ENCODE assay signal across 31 cellular contexts in the genomic region with DNA sequence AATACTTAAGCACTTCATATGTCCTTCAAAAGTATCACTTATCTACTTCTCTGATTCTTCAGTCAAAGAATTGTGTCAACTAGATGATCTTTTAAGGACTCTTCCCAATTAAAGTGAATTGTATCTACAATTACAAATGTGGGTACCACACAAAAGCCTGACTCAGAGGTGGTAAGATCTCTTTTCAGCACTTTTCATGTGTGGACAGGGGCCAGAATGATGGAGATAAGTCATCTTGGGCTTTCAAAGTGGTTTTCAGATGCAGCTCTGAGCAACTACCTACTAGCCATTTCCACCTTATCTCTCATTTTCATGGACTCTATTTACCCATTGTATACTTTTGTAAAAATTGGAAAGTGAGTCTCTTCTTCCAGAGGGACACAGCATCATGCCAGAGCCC.
"Had no signal": no experiment of that assay in that cellular context is flagged by ENCODE, and none has a peak within 500 bp of the region (broad histone marks: within the 10 kb centered on the region; RNA-seq: fewer than 3 reads in every experiment).

No MANE protein-coding gene starts in this region.

- H3K27me3 Mint-ChIP-seq: brain had no signal

- H3K4me3 Mint-ChIP-seq: activated naive CD8-positive, alpha-beta T cell treated with anti-CD3 and anti-CD28 coated beads, Interleukin-2, amount 50 U/mL, for 24 hours; activated T-cell treated with anti-CD3 and anti-CD28 coated beads, Interleukin-2, amount 50 U/mL, for 4 hours; brain; dendritic cell treated with granulocyte-macrophage colony-stimulating factor and Interleukin-4, amounts not matched to agents 40 ng/mL and 50 ng/mL, for 4 days; mesothelial cell of epicardium; naive thymus-derived CD8-positive, alpha-beta T cell; neural progenitor cell; stimulated activated memory B cell treated with anti-CD40 and anti-IgM and Interleukin-4, amounts not matched to agents 10 μg/mL and 1 μg/mL and 100 μg/mL, for 72 hours; T-cell; T-helper 2 cell treated with Interferon-gamma antibody and Interleukin-4, amounts not matched to agents 5 μg/mL and 100 μg/mL, for 36 hours had no signal

- H3K9ac ChIP-seq: neural progenitor cell had no signal

- FAIRE-seq: endometrium, frontal cortex, small intestine had no signal

- H3K27ac ChIP-seq: left ventricle myocardium inferior, neural progenitor cell, VCaP had no signal

- H3K27ac Mint-ChIP-seq: activated naive CD8-positive, alpha-beta T cell treated with anti-CD3 and anti-CD28 coated beads, Interleukin-2, amount 50 U/mL, for 24 hours; brain; dendritic cell treated with granulocyte-macrophage colony-stimulating factor and Interleukin-4, amounts not matched to agents 40 ng/mL and 50 ng/mL, for 4 days; mesothelial cell of epicardium; neural progenitor cell; stimulated activated memory B cell treated with anti-CD40 and anti-IgM and Interleukin-4, amounts not matched to agents 10 μg/mL and 1 μg/mL and 100 μg/mL, for 72 hours; T-cell; T-helper 2 cell treated with Interferon-gamma antibody and Interleukin-4, amounts not matched to agents 5 μg/mL and 100 μg/mL, for 36 hours had no signal

- H3K27me3 ChIP-seq: neural progenitor cell had no signal

- H2AFZ ChIP-seq: neural progenitor cell had no signal

- DNase-seq: activated CD4-positive, alpha-beta T cell treated with anti-CD3 and anti-CD28 coated beads, Interleukin-2, amount 50 U/mL, for 1 hour; activated CD8-positive, alpha-beta memory T cell treated with anti-CD3 and anti-CD28 coated beads for 24 hours; activated CD8-positive, alpha-beta memory T cell treated with anti-CD3 and anti-CD28 coated beads, Interleukin-2, amount 50 U/mL, for 48 hours; activated effector memory CD4-positive, alpha-beta T cell treated with Interleukin-2 at 50 U/mL for 16 hours; activated naive CD4-positive, alpha-beta T cell treated with anti-CD3 and anti-CD28 coated beads, Interleukin-2, amount 50 U/mL, for 16 hours; activated naive CD8-positive, alpha-beta T cell treated with anti-CD3 and anti-CD28 coated beads, Interleukin-2, amount 50 U/mL, for 24 hours; activated T-cell treated with anti-CD3 and anti-CD28 coated beads, Interleukin-2, amount 50 U/mL, for 4 hours; anterior cingulate cortex; caudate nucleus; effector CD4-positive, alpha-beta T cell; glutamatergic neuron; hippocampal formation; left ventricle myocardium inferior; mammary epithelial cell; naive thymus-derived CD8-positive, alpha-beta T cell; posterior cingulate gyrus; small intestine; stimulated activated CD4-positive, alpha-beta T cell treated with anti-CD3 and anti-CD28 coated beads, Interleukin-2, amount 100 ng/mL, for 24 hours; T-cell had no signal

- H3K4me2 ChIP-seq: neural progenitor cell had no signal

- H3K9me3 Mint-ChIP-seq: activated naive CD8-positive, alpha-beta T cell treated with anti-CD3 and anti-CD28 coated beads, Interleukin-2, amount 50 U/mL, for 24 hours; activated T-cell treated with anti-CD3 and anti-CD28 coated beads, Interleukin-2, amount 50 U/mL, for 4 hours; brain; mesothelial cell of epicardium; naive thymus-derived CD8-positive, alpha-beta T cell; neural progenitor cell; stimulated activated memory B cell treated with anti-CD40 and anti-IgM and Interleukin-4, amounts not matched to agents 10 μg/mL and 1 μg/mL and 100 μg/mL, for 72 hours; T-cell; T-helper 2 cell treated with Interferon-gamma antibody and Interleukin-4, amounts not matched to agents 5 μg/mL and 100 μg/mL, for 36 hours had no signal

- H3K4me1 ChIP-seq: left ventricle myocardium inferior, neural progenitor cell had no signal

- H3K4me1 Mint-ChIP-seq: activated naive CD8-positive, alpha-beta T cell treated with anti-CD3 and anti-CD28 coated beads, Interleukin-2, amount 50 U/mL, for 24 hours; brain; mesothelial cell of epicardium; neural progenitor cell; stimulated activated memory B cell treated with anti-CD40 and anti-IgM and Interleukin-4, amounts not matched to agents 10 μg/mL and 1 μg/mL and 100 μg/mL, for 72 hours; T-cell had no signal

- H3K4me3 ChIP-seq: left ventricle myocardium inferior, neural progenitor cell had no signal

- ATAC-seq: activated CD4-positive, CD25-positive, alpha-beta regulatory T cell treated with anti-CD3 and anti-CD28 coated beads, Interleukin-2, amount 50 U/mL, for 24 hours; activated naive CD8-positive, alpha-beta T cell treated with anti-CD3 and anti-CD28 coated beads, Interleukin-2, amount 50 U/mL, for 24 hours; activated T-cell treated with anti-CD3 and anti-CD28 coated beads, Interleukin-2, amount 50 U/mL, for 4 hours; esophagus mucosa; naive thymus-derived CD8-positive, alpha-beta T cell; sciatic nerve; stimulated activated memory B cell treated with anti-CD40 and anti-IgM and Interleukin-4, amounts not matched to agents 10 μg/mL and 1 μg/mL and 100 μg/mL, for 72 hours; T-cell had no signal

- H3K9me3 ChIP-seq: left ventricle myocardium inferior had no signal
